21 cellular contexts compared by ENCODE assay signal in the genomic region with DNA sequence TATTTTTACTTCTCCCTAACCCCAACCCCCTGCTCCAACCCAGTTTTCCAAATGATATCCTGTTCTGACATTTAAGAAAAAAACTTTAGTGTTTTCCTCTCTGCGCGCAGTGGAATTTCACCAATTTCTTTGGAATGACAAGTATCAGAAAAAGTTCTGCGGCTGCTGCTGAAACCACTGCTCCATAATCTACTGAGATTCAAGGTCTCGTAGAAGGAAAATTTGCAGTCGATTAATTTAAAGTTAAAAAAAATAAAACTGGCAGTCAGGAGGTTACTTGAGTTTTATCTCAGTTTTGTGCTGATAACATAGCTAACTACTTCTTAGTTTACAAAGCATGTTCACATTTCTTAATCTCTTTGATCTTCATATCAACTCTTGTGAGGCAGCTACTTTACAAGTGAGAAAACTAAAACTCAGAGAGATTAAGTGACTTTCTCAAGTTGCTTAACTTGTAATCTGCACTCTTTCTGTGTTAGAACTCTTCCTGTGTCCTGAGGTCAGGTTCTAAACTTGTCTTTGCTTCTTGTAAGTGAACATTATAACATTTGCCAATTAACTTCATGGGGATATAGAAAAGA. TPM values are rescaled to one million over a fixed set of nuclear protein-coding genes. Genes with fewer than 3 reads are reported as not detected.
DNase-seq lines count a peak whose midpoint lies in the region; ATAC-seq and TF ChIP-seq lines count a peak whose summit lies in the region.
"Had no signal": no experiment of that assay in that cellular context is flagged by ENCODE, and none has a peak within 500 bp of the region (broad histone marks: within the 10 kb centered on the region; RNA-seq: fewer than 3 reads in every experiment).

No MANE protein-coding gene starts in this region.

- H3K36me3 Mint-ChIP-seq in GM23338 (ENCODE audit: low read depth) (no peaks in the 10 kb centered on the region), natural killer cell (no peaks in the 10 kb centered on the region)
- H3K36me3 Mint-ChIP-seq: activated CD4-positive, alpha-beta memory T cell treated with anti-CD3 and anti-CD28 coated beads for 36 hours; stimulated activated memory B cell treated with anti-CD40 and anti-IgM and Interleukin-4, amounts not matched to agents 10 μg/mL and 1 μg/mL and 100 μg/mL, for 72 hours had no signal

- no peak overlapping the region for H3K9ac ChIP-seq in rectal smooth muscle tissue (ENCODE audit: low read length)

- H3K4me2 ChIP-seq in GM23338 (no peak overlapping the region), hepatocyte (peak overlapping the region; percentile 13)

- no peaks in the 10 kb centered on the region for H3K9me3 ChIP-seq in ascending aorta
- H3K9me3 ChIP-seq in hepatocyte (ENCODE audit: low read depth), result no peaks in the 10 kb centered on the region
- H3K9me3 ChIP-seq: adrenal gland, prostate gland, suprapubic skin had no signal

- no peak overlapping the region for H3K4me3 ChIP-seq in GM23338
- peak overlapping the region in 1 of 2 donors; percentile 9 for H3K4me3 ChIP-seq in ascending aorta
- H3K4me3 ChIP-seq in hepatocyte, result no peak overlapping the region
- H3K4me3 ChIP-seq in rectal smooth muscle tissue (ENCODE audit: low read length), result no peak overlapping the region
- H3K4me3 ChIP-seq: adrenal gland, K562, prostate gland, suprapubic skin had no signal

- TF ChIP-seq CTCF in GM23338 (conservative IDR thresholded peaks at IDR 0.05; ENCODE audit: low read depth in 2 of 2), result no peak
- no peak for TF ChIP-seq CTCF in ascending aorta (IDR thresholded peaks at IDR 0.05)
- TF ChIP-seq CTCF in hepatocyte (IDR thresholded peaks at IDR 0.05; ENCODE audit: poor library complexity), result no peak
- TF ChIP-seq CTCF in natural killer cell (IDR thresholded peaks at IDR 0.05), result no peak

- H3K4me3 Mint-ChIP-seq in GM23338, result no peak overlapping the region
- no peak overlapping the region for H3K4me3 Mint-ChIP-seq in natural killer cell
- H3K4me3 Mint-ChIP-seq: activated CD4-positive, alpha-beta memory T cell treated with anti-CD3 and anti-CD28 coated beads for 36 hours; neural crest cell; stimulated activated memory B cell treated with anti-CD40 and anti-IgM and Interleukin-4, amounts not matched to agents 10 μg/mL and 1 μg/mL and 100 μg/mL, for 72 hours had no signal

- no peak overlapping the region for H3K27ac Mint-ChIP-seq in GM23338
- no peak overlapping the region for H3K27ac Mint-ChIP-seq in natural killer cell
- H3K27ac Mint-ChIP-seq: activated CD4-positive, alpha-beta memory T cell treated with anti-CD3 and anti-CD28 coated beads for 36 hours; stimulated activated memory B cell treated with anti-CD40 and anti-IgM and Interleukin-4, amounts not matched to agents 10 μg/mL and 1 μg/mL and 100 μg/mL, for 72 hours had no signal

- H3K27ac ChIP-seq in GM23338 (ENCODE audit: low read depth), result no peak overlapping the region
- H3K27ac ChIP-seq in ascending aorta, result peak overlapping the region; percentile 66 to 75
- H3K27ac ChIP-seq in hepatocyte, result no peak overlapping the region
- peak overlapping the region; percentile 42 for H3K27ac ChIP-seq in rectal smooth muscle tissue (ENCODE audit: low read depth, low read length)
- H3K27ac ChIP-seq: prostate gland, suprapubic skin had no signal

- DNase-seq in GM23338 (ENCODE audit: low spot score) (no peak), ascending aorta (ENCODE audit: low spot score in 2 of 2) (no peak), hepatocyte (ENCODE audit: low spot score) (no peak), iPS-NIHi11 (ENCODE audit: low spot score) (no peak), natural killer cell (no peak), cerebellar cortex (ENCODE audit: low spot score) (no peak)
- DNase-seq: activated CD4-positive, alpha-beta memory T cell treated with anti-CD3 and anti-CD28 coated beads for 36 hours; activated effector memory CD4-positive, alpha-beta T cell treated with Interleukin-2 at 50 U/mL for 16 hours; adrenal gland; central memory CD4-positive, alpha-beta T cell; H7; NCI-H1694; NCI-H748 treated with DMSO at 0.1 percent for 48 hours had no signal

- H2AFZ ChIP-seq in GM23338 (peak overlapping the region; percentile 41; the same call in 1 of the 2 replicates), hepatocyte (no peak overlapping the region)

- no peaks in the 10 kb centered on the region for H3K9me3 Mint-ChIP-seq in GM23338
- H3K9me3 Mint-ChIP-seq in natural killer cell, result no peaks in the 10 kb centered on the region
- H3K9me3 Mint-ChIP-seq: activated CD4-positive, alpha-beta memory T cell treated with anti-CD3 and anti-CD28 coated beads for 36 hours; stimulated activated memory B cell treated with anti-CD40 and anti-IgM and Interleukin-4, amounts not matched to agents 10 μg/mL and 1 μg/mL and 100 μg/mL, for 72 hours had no signal

- H3K4me1 ChIP-seq in GM23338 (ENCODE audit: insufficient read depth), result peaks cover 3% of the 10 kb centered on the region; the same call in 1 of the 2 replicates
- peaks cover under 1 to 25% of the 10 kb centered on the region in 2 donors for H3K4me1 ChIP-seq in ascending aorta
- H3K4me1 ChIP-seq in hepatocyte (ENCODE audit: insufficient read depth), result no peaks in the 10 kb centered on the region
- no peaks in the 10 kb centered on the region for H3K4me1 ChIP-seq in rectal smooth muscle tissue (ENCODE audit: control insufficient read depth, insufficient read depth, low read length)
- H3K4me1 ChIP-seq: adrenal gland, prostate gland, suprapubic skin had no signal

- H3K27me3 ChIP-seq in GM23338 (ENCODE audit: insufficient read depth) (no peaks in the 10 kb centered on the region), ascending aorta (no peaks in the 10 kb centered on the region), hepatocyte (no peaks in the 10 kb centered on the region), rectal smooth muscle tissue (ENCODE audit: control insufficient read depth, insufficient read depth, low read length) (no peaks in the 10 kb centered on the region)
- H3K27me3 ChIP-seq: adrenal gland, suprapubic skin had no signal

- ATAC-seq in GM23338 (no peak), natural killer cell (no peak), GM18519 (IDR thresholded peaks at IDR 0.05; ENCODE audit: low FRiP score, unreplicated experiment) (no peak)
- ATAC-seq: K562; Right ventricle myocardium inferior; stimulated activated memory B cell treated with anti-CD40 and anti-IgM and Interleukin-4, amounts not matched to agents 10 μg/mL and 1 μg/mL and 100 μg/mL, for 72 hours had no signal

- H3F3A ChIP-seq in GM23338 (replicated peaks; ENCODE audit: low read depth), result no peaks in the 10 kb centered on the region

- H3K9me2 ChIP-seq in GM23338 (ENCODE audit: insufficient read depth), result no peaks in the 10 kb centered on the region
- no peaks in the 10 kb centered on the region for H3K9me2 ChIP-seq in hepatocyte (replicated peaks; ENCODE audit: insufficient read depth)

- intact Hi-C loops in ascending aorta (cut with DNase I), result no loop called here
- intact Hi-C loops in natural killer cell (cut with micrococcal nuclease), result no loop called here

- no peaks in the 10 kb centered on the region for H3K27me3 Mint-ChIP-seq in GM23338 (ENCODE audit: insufficient read depth, low read depth, poor library complexity)
- peaks cover 8 to 13% of the 10 kb centered on the region in 2 donors for H3K27me3 Mint-ChIP-seq in natural killer cell (ENCODE audit: low read depth in 2 of 2)
- H3K27me3 Mint-ChIP-seq: activated CD4-positive, alpha-beta memory T cell treated with anti-CD3 and anti-CD28 coated beads for 36 hours; stimulated activated memory B cell treated with anti-CD40 and anti-IgM and Interleukin-4, amounts not matched to agents 10 μg/mL and 1 μg/mL and 100 μg/mL, for 72 hours had no signal

- H3K4me1 Mint-ChIP-seq in GM23338 (no peaks in the 10 kb centered on the region), natural killer cell (no peaks in the 10 kb centered on the region)
- H3K4me1 Mint-ChIP-seq: neural crest cell had no signal

- H3K36me3 ChIP-seq in GM23338 (ENCODE audit: insufficient read depth) (no peaks in the 10 kb centered on the region), ascending aorta (no peaks in the 10 kb centered on the region), hepatocyte (replicated peaks; ENCODE audit: insufficient read depth, low read depth) (no peaks in the 10 kb centered on the region), rectal smooth muscle tissue (ENCODE audit: control insufficient read depth, insufficient read depth, low read length) (no peaks in the 10 kb centered on the region)
- H3K36me3 ChIP-seq: adrenal gland, prostate gland, suprapubic skin had no signal

- 45% methylated on average over 5 of the region's 5 CpGs for WGBS in hepatocyte (ENCODE audit: low lambda C conversion rate, missing lambda C conversion rate)

- no peaks in the 10 kb centered on the region for H4K20me1 ChIP-seq in GM23338 (replicated peaks; ENCODE audit: insufficient read depth)
- H4K20me1 ChIP-seq in hepatocyte (ENCODE audit: insufficient read depth, poor library complexity, severe bottlenecking), result no peaks in the 10 kb centered on the region

- H3K79me2 ChIP-seq in GM23338 (replicated peaks; ENCODE audit: insufficient read depth) (no peaks in the 10 kb centered on the region), hepatocyte (no peaks in the 10 kb centered on the region)

TF ChIP-seq in GM23338, 12 proteins besides CTCF, POLR2A, EP300 and RAD21 (continues in another document):
- TF ChIP-seq STAT1 (IDR thresholded peaks at IDR 0.05; ENCODE audit: unreplicated experiment) (no peak), NANOG (IDR thresholded peaks at IDR 0.05; ENCODE audit: borderline replicate concordance) (no peak)
- TF ChIP-seq, protein P1, sequence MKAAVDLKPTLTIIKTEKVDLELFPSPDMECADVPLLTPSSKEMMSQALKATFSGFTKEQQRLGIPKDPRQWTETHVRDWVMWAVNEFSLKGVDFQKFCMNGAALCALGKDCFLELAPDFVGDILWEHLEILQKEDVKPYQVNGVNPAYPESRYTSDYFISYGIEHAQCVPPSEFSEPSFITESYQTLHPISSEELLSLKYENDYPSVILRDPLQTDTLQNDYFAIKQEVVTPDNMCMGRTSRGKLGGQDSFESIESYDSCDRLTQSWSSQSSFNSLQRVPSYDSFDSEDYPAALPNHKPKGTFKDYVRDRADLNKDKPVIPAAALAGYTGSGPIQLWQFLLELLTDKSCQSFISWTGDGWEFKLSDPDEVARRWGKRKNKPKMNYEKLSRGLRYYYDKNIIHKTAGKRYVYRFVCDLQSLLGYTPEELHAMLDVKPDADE (IDR thresholded peaks at IDR 0.05), result no peak

RNA-seq across cellular contexts. Expression of a gene that starts 18.1 kb away (rescaled TPM):
- total RNA-seq in GM23338 (2014; rRNA removed; shearing (Covaris generic)), result 132 and 133 TPM in 2 replicates
- polyA plus RNA-seq in GM23338 (2016; fragmentation: Nextera tagmentation; extraction: Ambion mirVana), result 762 and 842 TPM in 2 replicates
- total RNA-seq in ascending aorta, result 352 TPM
- 207 and 219 TPM in 2 replicates for total RNA-seq in hepatocyte
- 333 and 406 TPM in 2 replicates for polyA plus RNA-seq in hepatocyte
- total RNA-seq in natural killer cell, result 1 to 10 TPM in 2 of 3 donors, under 1 TPM in 1; 0.14 to 2.5 (median 1.0) TPM
- polyA plus RNA-seq: K562 had no signal

Comparison
In these comparisons a context has a peak if more than half of its experiments do, and no peak if none do; other contexts are left out.
1. H3K27ac ChIP-seq: peak in ascending aorta (2 of 2) and rectal smooth muscle tissue (single experiment); none in GM23338 (single experiment) and hepatocyte (single experiment).
2. RNA of a gene that starts 18.1 kb away (total RNA-seq): 352 TPM in ascending aorta (single experiment), 207 to 219 TPM in hepatocyte and 132 to 133 TPM in GM23338; 0.14 to 2.5 TPM in natural killer cell; every median in the first group is over 10 times any median in the second.